In genomic region chr1:150066838-150067183, GRCh38 we compare ENCODE assay signal across 1 cellular context.
TF ChIP-seq lines count a peak whose summit lies in the region.

No MANE protein-coding gene starts in this region.

TF ChIP-seq in HEK293, 187 proteins besides CTCF, POLR2A, EP300 and RAD21 (continued from another document):
- peak; percentile 99 for TF ChIP-seq PRDM10 (tag by site-specific recombination; IDR thresholded peaks at IDR 0.05)
- TF ChIP-seq ZSCAN5A (tag by site-specific recombination; IDR thresholded peaks at IDR 0.05): no peak
- TF ChIP-seq ZBTB7A (tag by site-specific recombination; IDR thresholded peaks at IDR 0.05; ENCODE audit: low read depth): peak; percentile 85
- TF ChIP-seq PATZ1 (tag by site-specific recombination; IDR thresholded peaks at IDR 0.05): peak; percentile 83; the same call in 1 of the 2 replicates
- TF ChIP-seq ZBTB20 (tag by site-specific recombination; IDR thresholded peaks at IDR 0.05): no peak
- TF ChIP-seq KLF16 (tag by site-specific recombination; IDR thresholded peaks at IDR 0.05): peak; percentile 15; the same call in 1 of the 2 replicates
- TF ChIP-seq ZNF621 (tag by site-specific recombination; IDR thresholded peaks at IDR 0.05): no peak
